19 cellular contexts compared by ENCODE assay signal in the genomic region with DNA sequence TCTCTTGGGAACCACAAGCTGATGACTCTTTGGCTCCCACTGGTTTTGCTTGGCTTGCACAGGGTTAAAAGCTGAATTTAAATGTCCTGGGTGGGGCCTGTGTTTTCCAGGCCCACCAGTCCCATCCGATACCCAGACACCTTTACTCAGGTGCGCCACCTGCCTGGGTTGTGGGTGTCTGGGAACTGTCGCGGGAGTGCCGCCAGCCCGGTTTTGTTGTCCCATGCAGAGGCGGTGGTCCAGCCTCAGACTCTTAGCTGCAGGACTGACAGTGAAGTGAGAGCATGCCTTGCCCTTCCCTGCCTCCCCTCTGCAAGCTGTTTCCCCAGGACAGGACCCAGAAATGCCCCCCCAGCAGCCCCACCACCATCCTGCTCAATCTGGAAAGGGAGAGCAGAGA.
DNase-seq lines count a peak whose midpoint lies in the region; ATAC-seq and TF ChIP-seq lines count a peak whose summit lies in the region.
"Had no signal": no experiment of that assay in that cellular context is flagged by ENCODE, and none has a peak within 500 bp of the region (broad histone marks: within the 10 kb centered on the region; RNA-seq: fewer than 3 reads in every experiment).

No MANE protein-coding gene starts in this region.

- H3K4me1 Mint-ChIP-seq in H9 (0 out of 4 replicates have a peak, but pooled peaks cover 0 to under 1% of the 10 kb centered on the region in 2 experiments), WTC11 (peaks cover 10% of the 10 kb centered on the region)
- H3K4me1 Mint-ChIP-seq: CD14-positive monocyte had no signal

- H3T11ph ChIP-seq in H9 (ENCODE audit: low read length) = no peak overlapping the region

- H4K8ac ChIP-seq in H9 (replicated peaks; ENCODE audit: insufficient read length, low read depth, low read length) = no peak overlapping the region

- H2BK5ac ChIP-seq in H9 (ENCODE audit: insufficient read length, low read length) = no peak overlapping the region

- no peak overlapping the region for H4K5ac ChIP-seq in H9 (ENCODE audit: insufficient read length, low read depth, low read length)

- H3K36me3 Mint-ChIP-seq in H9 (ENCODE audit: insufficient read depth in 1 of 3, low read depth in 3 of 3) (no peaks in the 10 kb centered on the region), WTC11 (no peaks in the 10 kb centered on the region)
- H3K36me3 Mint-ChIP-seq: CD14-positive monocyte had no signal

- no peak overlapping the region for H3K14ac ChIP-seq in H9 (ENCODE audit: insufficient read depth, low read length)

- H2BK15ac ChIP-seq in H9 (ENCODE audit: low read depth, low read length) = no peak overlapping the region

- no peaks in the 10 kb centered on the region for H3K79me2 ChIP-seq in H9 (ENCODE audit: insufficient read depth, low read length)

- H2BK120ac ChIP-seq in H9 (ENCODE audit: low read depth, low read length, poor library complexity, severe bottlenecking) = no peak overlapping the region

- H3K27ac ChIP-seq in H9 (ENCODE audit: insufficient read length, low read depth, low read length) (no peak overlapping the region), rectal smooth muscle tissue (ENCODE audit: low read depth, low read length) (peak overlapping the region; percentile 46)

- no peak overlapping the region for H2AFZ ChIP-seq in H9 (ENCODE audit: low read length)

- H3K9ac ChIP-seq in H9 (ENCODE audit: extremely low read depth, insufficient read length, low read length) (no peak overlapping the region), rectal smooth muscle tissue (ENCODE audit: low read length) (no peak overlapping the region)

- H3K23me2 ChIP-seq in H9 (ENCODE audit: insufficient read length, low read depth, low read length, poor library complexity, severe bottlenecking) = no peaks in the 10 kb centered on the region

- TF ChIP-seq CTCF in H9 (conservative IDR thresholded peaks at IDR 0.05) (peak; percentile 39; the same call in 2 of the 3 replicates), WTC11 (IDR thresholded peaks at IDR 0.05) (no peak)

- H4K20me1 ChIP-seq in H9 (ENCODE audit: control insufficient read depth, insufficient read depth, insufficient read length) = no peaks in the 10 kb centered on the region

- peak; percentile 65 for DNase-seq in H9
- peak; percentile 43 for DNase-seq in WTC11 (ENCODE audit: low spot score)
- DNase-seq in iPS-NIHi11 (ENCODE audit: low spot score) = peak; percentile 30
- DNase-seq in NCI-H2107 (lab: John Stamatoyannopoulos, UW) = no peak
- DNase-seq in HuH-7.5 (ENCODE audit: low spot score) = no peak
- DNase-seq in middle frontal gyrus (ENCODE audit: extremely low spot score, low spot score) = no peak
- DNase-seq: DMS79 treated with DMSO at 0.1 percent for 48 hours, KG1, MV-4-11, NCI-H1417, NCI-H187, NCI-H2227 treated with DMSO at 0.1 percent for 48 hours, NCI-H510A treated with DMSO at 0.1 percent for 48 hours, NCI-H774, SIG-M5 had no signal

- no peak overlapping the region for H2AK5ac ChIP-seq in H9 (ENCODE audit: insufficient read length, low read length)

- no peak overlapping the region for H3K18ac ChIP-seq in H9 (ENCODE audit: insufficient read length, low read depth, low read length)

- no peak overlapping the region for H3K4me2 ChIP-seq in H9 (ENCODE audit: insufficient read depth, insufficient read length, low read length)

- H3K27ac Mint-ChIP-seq in H9 (no peak overlapping the region; a peak in 2 of 7 replicates), WTC11 (no peak overlapping the region)
- H3K27ac Mint-ChIP-seq: CD14-positive monocyte had no signal

- CTCF ChIA-PET in WTC11 (lab: Charles Lee) = interaction anchor here (0.5 to 2.2 kb wide), 2 partner anchors 58 to 214 kb away, joined by 3 to 9 read pairs; no protein-coding TSS in a partner anchor

- H3K4ac ChIP-seq in H9 (ENCODE audit: low read depth, low read length) = no peak overlapping the region

- POLR2A ChIA-PET in WTC11 (lab: Charles Lee) = no interaction called here

- no peak overlapping the region for H2BK20ac ChIP-seq in H9 (ENCODE audit: low read depth, low read length, poor library complexity, severe bottlenecking)

- H3K4me1 ChIP-seq in H9 (ENCODE audit: insufficient read depth, low read length) (no peaks in the 10 kb centered on the region), rectal smooth muscle tissue (ENCODE audit: control insufficient read depth, insufficient read depth, low read length) (peaks cover 10% of the 10 kb centered on the region)
- H3K4me1 ChIP-seq: HAP-1 had no signal

- H3K79me1 ChIP-seq in H9 (ENCODE audit: insufficient read depth, low read depth, low read length, poor library complexity, severe bottlenecking) = no peaks in the 10 kb centered on the region

- no peaks in the 10 kb centered on the region for H3K36me3 ChIP-seq in rectal smooth muscle tissue (ENCODE audit: control insufficient read depth, insufficient read depth, low read length)
- H3K36me3 ChIP-seq: HAP-1 had no signal

- no peak overlapping the region for H3K56ac ChIP-seq in H9 (ENCODE audit: insufficient read length, low read depth, low read length)

- H3K27me3 ChIP-seq in H9 (ENCODE audit: insufficient read depth, low read length) (no peaks in the 10 kb centered on the region), rectal smooth muscle tissue (ENCODE audit: control insufficient read depth, insufficient read depth, low read length) (no peaks in the 10 kb centered on the region)

- peaks cover 5% of the 10 kb centered on the region for H3K27me3 Mint-ChIP-seq in H9 (ENCODE audit: low read depth)
- no peaks in the 10 kb centered on the region for H3K27me3 Mint-ChIP-seq in WTC11 (ENCODE audit: low read depth)

- H2BK12ac ChIP-seq in H9 (ENCODE audit: insufficient read length, low read depth, low read length) = no peak overlapping the region

- H3K4me3 ChIP-seq in rectal smooth muscle tissue (ENCODE audit: low read length) = no peak overlapping the region
- H3K4me3 ChIP-seq: HAP-1 had no signal

- no CpG with 5 or more reads among the region's 7 CpGs for WGBS in H9 (ENCODE audit: extremely low coverage, insufficient read length, low lambda C conversion rate)

- H3K4me3 Mint-ChIP-seq in H9 (no peak overlapping the region), WTC11 (no peak overlapping the region)

- no peaks in the 10 kb centered on the region for H3K9me3 Mint-ChIP-seq in H9
- no peaks in the 10 kb centered on the region for H3K9me3 Mint-ChIP-seq in WTC11

- no peak overlapping the region for H3K23ac ChIP-seq in H9 (ENCODE audit: insufficient read length, low read depth, low read length)

- H4K91ac ChIP-seq in H9 (ENCODE audit: insufficient read length, low read depth, low read length) = no peak overlapping the region

- peak; percentile 76 for ATAC-seq in WTC11
- ATAC-seq: SK-N-SH treated with all-trans-retinoic acid at 6 μM for 48 hours had no signal

- no peaks in the 10 kb centered on the region for H3K9me3 ChIP-seq in H9 (ENCODE audit: control insufficient read depth, low read depth, low read length)
- H3K9me3 ChIP-seq: HAP-1 had no signal

TF ChIP-seq in WTC11, 78 proteins besides CTCF, POLR2A, EP300 and RAD21 (continues in another document):
- TF ChIP-seq ZNF317 (CRISPR knock-in tag; IDR thresholded peaks at IDR 0.05; ENCODE audit: borderline replicate concordance, low read depth) (no peak), CREM (CRISPR knock-in tag; IDR thresholded peaks at IDR 0.05) (no peak), TEAD1 (CRISPR knock-in tag; IDR thresholded peaks at IDR 0.05) (no peak), HMGA2 (CRISPR knock-in tag; IDR thresholded peaks at IDR 0.05) (no peak), ZNF232 (CRISPR knock-in tag; IDR thresholded peaks at IDR 0.05) (no peak)
- TF ChIP-seq, protein P1, sequence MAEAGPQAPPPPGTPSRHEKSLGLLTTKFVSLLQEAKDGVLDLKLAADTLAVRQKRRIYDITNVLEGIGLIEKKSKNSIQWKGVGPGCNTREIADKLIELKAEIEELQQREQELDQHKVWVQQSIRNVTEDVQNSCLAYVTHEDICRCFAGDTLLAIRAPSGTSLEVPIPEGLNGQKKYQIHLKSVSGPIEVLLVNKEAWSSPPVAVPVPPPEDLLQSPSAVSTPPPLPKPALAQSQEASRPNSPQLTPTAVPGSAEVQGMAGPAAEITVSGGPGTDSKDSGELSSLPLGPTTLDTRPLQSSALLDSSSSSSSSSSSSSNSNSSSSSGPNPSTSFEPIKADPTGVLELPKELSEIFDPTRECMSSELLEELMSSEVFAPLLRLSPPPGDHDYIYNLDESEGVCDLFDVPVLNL (CRISPR knock-in tag; IDR thresholded peaks at IDR 0.05; ENCODE audit: borderline replicate concordance, low read depth) = no peak
- TF ChIP-seq, protein P2, sequence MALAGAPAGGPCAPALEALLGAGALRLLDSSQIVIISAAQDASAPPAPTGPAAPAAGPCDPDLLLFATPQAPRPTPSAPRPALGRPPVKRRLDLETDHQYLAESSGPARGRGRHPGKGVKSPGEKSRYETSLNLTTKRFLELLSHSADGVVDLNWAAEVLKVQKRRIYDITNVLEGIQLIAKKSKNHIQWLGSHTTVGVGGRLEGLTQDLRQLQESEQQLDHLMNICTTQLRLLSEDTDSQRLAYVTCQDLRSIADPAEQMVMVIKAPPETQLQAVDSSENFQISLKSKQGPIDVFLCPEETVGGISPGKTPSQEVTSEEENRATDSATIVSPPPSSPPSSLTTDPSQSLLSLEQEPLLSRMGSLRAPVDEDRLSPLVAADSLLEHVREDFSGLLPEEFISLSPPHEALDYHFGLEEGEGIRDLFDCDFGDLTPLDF (CRISPR knock-in tag; IDR thresholded peaks at IDR 0.05) = no peak
- TF ChIP-seq, protein P3, sequence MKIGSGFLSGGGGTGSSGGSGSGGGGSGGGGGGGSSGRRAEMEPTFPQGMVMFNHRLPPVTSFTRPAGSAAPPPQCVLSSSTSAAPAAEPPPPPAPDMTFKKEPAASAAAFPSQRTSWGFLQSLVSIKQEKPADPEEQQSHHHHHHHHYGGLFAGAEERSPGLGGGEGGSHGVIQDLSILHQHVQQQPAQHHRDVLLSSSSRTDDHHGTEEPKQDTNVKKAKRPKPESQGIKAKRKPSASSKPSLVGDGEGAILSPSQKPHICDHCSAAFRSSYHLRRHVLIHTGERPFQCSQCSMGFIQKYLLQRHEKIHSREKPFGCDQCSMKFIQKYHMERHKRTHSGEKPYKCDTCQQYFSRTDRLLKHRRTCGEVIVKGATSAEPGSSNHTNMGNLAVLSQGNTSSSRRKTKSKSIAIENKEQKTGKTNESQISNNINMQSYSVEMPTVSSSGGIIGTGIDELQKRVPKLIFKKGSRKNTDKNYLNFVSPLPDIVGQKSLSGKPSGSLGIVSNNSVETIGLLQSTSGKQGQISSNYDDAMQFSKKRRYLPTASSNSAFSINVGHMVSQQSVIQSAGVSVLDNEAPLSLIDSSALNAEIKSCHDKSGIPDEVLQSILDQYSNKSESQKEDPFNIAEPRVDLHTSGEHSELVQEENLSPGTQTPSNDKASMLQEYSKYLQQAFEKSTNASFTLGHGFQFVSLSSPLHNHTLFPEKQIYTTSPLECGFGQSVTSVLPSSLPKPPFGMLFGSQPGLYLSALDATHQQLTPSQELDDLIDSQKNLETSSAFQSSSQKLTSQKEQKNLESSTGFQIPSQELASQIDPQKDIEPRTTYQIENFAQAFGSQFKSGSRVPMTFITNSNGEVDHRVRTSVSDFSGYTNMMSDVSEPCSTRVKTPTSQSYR (CRISPR knock-in tag; IDR thresholded peaks at IDR 0.05) = no peak

Comparison
In these comparisons a context has a peak if more than half of its experiments do, and no peak if none do; other contexts are left out.
1. DNase-seq: peak in H9 (single experiment), WTC11 (single experiment) and iPS-NIHi11 (single experiment); none in NCI-H2107 (single experiment), HuH-7.5 (single experiment) and middle frontal gyrus (single experiment).